ENCODE assay signal across 16 cellular contexts in the genomic region with DNA sequence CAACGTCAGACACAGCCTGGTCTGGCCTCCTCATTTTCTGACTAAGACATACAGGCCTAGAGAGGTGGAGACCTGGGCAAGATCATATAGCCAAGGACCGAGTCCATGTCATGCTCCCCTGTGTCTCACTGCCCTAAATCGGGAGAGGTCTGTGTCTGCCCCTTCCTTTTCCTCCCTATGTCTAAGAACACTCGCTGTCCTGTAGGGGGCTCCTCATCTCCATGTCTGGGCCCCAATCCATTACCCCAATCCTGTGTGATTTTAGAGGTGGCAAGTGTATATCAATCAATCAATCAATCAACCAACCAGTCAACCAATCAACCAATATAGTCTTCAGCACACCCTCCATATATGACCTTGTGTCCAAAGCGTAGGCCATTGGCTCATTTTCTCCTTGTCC.
DNase-seq lines count a peak whose midpoint lies in the region; FAIRE-seq and TF ChIP-seq lines count a peak whose summit lies in the region.
"Had no signal": no experiment of that assay in that cellular context is flagged by ENCODE, and none has a peak within 500 bp of the region (broad histone marks: within the 10 kb centered on the region; RNA-seq: fewer than 3 reads in every experiment).

No MANE protein-coding gene starts in this region.

- FAIRE-seq in GM12891 (lab: Jason Lieb, UNC) = no peak

- H3K9me3 ChIP-seq in endodermal cell (ENCODE audit: control insufficient read depth, low read length) (peaks cover 13% of the 10 kb centered on the region), MG63 (no peaks in the 10 kb centered on the region)
- H3K9me3 ChIP-seq: Peyer's patch had no signal

- TF ChIP-seq CTCF in AG09319 (IDR thresholded peaks at IDR 0.05; ENCODE audit: low read depth, low read length) (peak; percentile 2), GM12873 (IDR thresholded peaks at IDR 0.05; ENCODE audit: insufficient read depth, low read depth, low read length, missing control alignments) (peak; percentile 47), endodermal cell (conservative IDR thresholded peaks at IDR 0.05) (peak; percentile 75)

- no peaks in the 10 kb centered on the region for H3K36me3 Mint-ChIP-seq in endodermal cell (ENCODE audit: low read depth)

- no peaks in the 10 kb centered on the region for H3K36me3 ChIP-seq in endodermal cell (ENCODE audit: control insufficient read depth, insufficient read depth, low read length)
- no peaks in the 10 kb centered on the region for H3K36me3 ChIP-seq in MG63
- H3K36me3 ChIP-seq: BLaER1, Peyer's patch had no signal

- DNase-seq in AG09319 (ENCODE audit: extremely low read depth, low read depth) = no peak
- DNase-seq in NAMALWA (ENCODE audit: low spot score) = peak; percentile 13
- DNase-seq in endodermal cell = peak; percentile 64
- DNase-seq in MG63 = no peak
- no peak for DNase-seq in GM12891 (ENCODE audit: insufficient read length, low spot score)
- DNase-seq in NK-92 treated with Interleukin-12 subunit alpha and Interleukin-12 subunit beta, amount 100 ng/mL, for 24 hours (lab: John Stamatoyannopoulos, UW) = no peak
- DNase-seq in occipital lobe (lab: John Stamatoyannopoulos, UW) = no peak
- DNase-seq: activated T-cell treated with anti-CD3 and anti-CD28 coated beads, Interleukin-2, amount 50 U/mL, for 1 hour; NCI-H2227 treated with DMSO at 0.1 percent for 48 hours; nephron progenitor cell; Peyer's patch; stimulated activated naive CD8-positive, alpha-beta T cell treated with anti-CD3 and anti-CD28 coated beads, Interleukin-15, Interleukin-2, amounts not matched to agents 100 U/mL and 50 U/mL, for 24 hours; T-helper 17 cell had no signal

- no peaks in the 10 kb centered on the region for H3K4me1 ChIP-seq in endodermal cell (ENCODE audit: control insufficient read depth, insufficient read depth, low read length)
- H3K4me1 ChIP-seq: BLaER1, Peyer's patch had no signal

- H3K4me3 ChIP-seq in endodermal cell (ENCODE audit: low read length) (no peak overlapping the region), MG63 (no peak overlapping the region)
- H3K4me3 ChIP-seq: BLaER1, lung, Peyer's patch had no signal

- H3K27ac ChIP-seq in endodermal cell (ENCODE audit: low read depth, low read length) = no peak overlapping the region
- H3K27ac ChIP-seq: BLaER1, Peyer's patch had no signal

- H3K4me1 Mint-ChIP-seq in endodermal cell = no peaks in the 10 kb centered on the region
- H3K4me1 Mint-ChIP-seq: T-helper 17 cell had no signal

- 68 to 93% methylated on average over 3 to 5 of the region's 5 CpGs for WGBS in endodermal cell (ENCODE audit: insufficient coverage in 1 of 2, insufficient read length in 1 of 2), 2 experiments

- H3K4me3 Mint-ChIP-seq in endodermal cell = no peak overlapping the region
- H3K4me3 Mint-ChIP-seq: nephron progenitor cell, T-helper 17 cell had no signal

- no peaks in the 10 kb centered on the region for H3K27me3 ChIP-seq in endodermal cell (ENCODE audit: control insufficient read depth, insufficient read depth, low read length, poor library complexity, severe bottlenecking)
- H3K27me3 ChIP-seq in MG63 = no peaks in the 10 kb centered on the region
- H3K27me3 ChIP-seq: BLaER1, Peyer's patch had no signal

- H3K9me3 Mint-ChIP-seq in endodermal cell = peaks cover 16% of the 10 kb centered on the region

- H3K27ac Mint-ChIP-seq in endodermal cell = no peak overlapping the region
- H3K27ac Mint-ChIP-seq: nephron progenitor cell, T-helper 17 cell had no signal

- H3K27me3 Mint-ChIP-seq in endodermal cell (ENCODE audit: insufficient read depth) = no peaks in the 10 kb centered on the region

- no peak for TF ChIP-seq POLR2A in GM12891 (IDR thresholded peaks at IDR 0.05; ENCODE audit: low read depth, low read length)

- H3K9ac ChIP-seq in endodermal cell (ENCODE audit: extremely low read depth, low read length, poor library complexity, severe bottlenecking) = no peak overlapping the region
- H3K9ac ChIP-seq: BLaER1 had no signal

TF ChIP-seq in GM12891, 5 proteins besides CTCF, POLR2A, EP300 and RAD21:
- TF ChIP-seq POLR2AphosphoS5 (IDR thresholded peaks at IDR 0.05; ENCODE audit: low read depth, low read length) = no peak
- TF ChIP-seq POU2F2 (IDR thresholded peaks at IDR 0.05; ENCODE audit: low read depth, low read length) = no peak
- TF ChIP-seq TAF1 (IDR thresholded peaks at IDR 0.05; ENCODE audit: low read depth, low read length) = no peak
- TF ChIP-seq PAX5 (IDR thresholded peaks at IDR 0.05; ENCODE audit: insufficient read depth, low read length, severe bottlenecking) = no peak
- no peak for TF ChIP-seq SPI1 (IDR thresholded peaks at IDR 0.05; ENCODE audit: low read depth, low read length)

Comparison
In these comparisons a context has a peak if more than half of its experiments do, and no peak if none do; other contexts are left out.
1. DNase-seq: peak in NAMALWA (single experiment) and endodermal cell (single experiment); none in AG09319 (single experiment), MG63 (single experiment), GM12891 (single experiment), NK-92 treated with Interleukin-12 subunit alpha and Interleukin-12 subunit beta, amount 100 ng/mL, for 24 hours (single experiment) and occipital lobe (single experiment).
2. CTCF ChIP-seq: peak in every context shown above with its lines; median percentile 75 in endodermal cell; 47 in GM12873; 2 in AG09319.